Comparison of ENCODE assay signal across 31 cellular contexts in genomic region chr6:41181566-41181965, GRCh38. TPM values are rescaled to one million over a fixed set of nuclear protein-coding genes. Genes with fewer than 3 reads are reported as not detected.
DNase-seq lines count a peak whose midpoint lies in the region; ATAC-seq and TF ChIP-seq lines count a peak whose summit lies in the region.
"Had no signal": no experiment of that assay in that cellular context is flagged by ENCODE, and none has a peak within 500 bp of the region (broad histone marks: within the 10 kb centered on the region; RNA-seq: fewer than 3 reads in every experiment).

No MANE protein-coding gene starts in this region.

- H3K27ac Mint-ChIP-seq in activated CD8-positive, alpha-beta T cell treated with anti-CD3 and anti-CD28 coated beads, Interleukin-2, amount 10 ng/mL, durations not matched to agents 7 days and 5 days: peak overlapping the region; percentile 53
- no peak overlapping the region for H3K27ac Mint-ChIP-seq in activated CD8-positive, alpha-beta T cell treated with anti-CD3 and anti-CD28 coated beads for 36 hours
- no peak overlapping the region for H3K27ac Mint-ChIP-seq in osteocyte (ENCODE audit: unreplicated experiment)
- H3K27ac Mint-ChIP-seq: GM23338; natural killer cell treated with Interleukin-12 subunit alpha and Interleukin-12 subunit beta and Interleukin-15 and Interleukin-18, amount 100 ng/mL, for 72 hours had no signal

- POLR2A ChIA-PET in activated CD8-positive, alpha-beta T cell treated with anti-CD3 and anti-CD28 coated beads, Interleukin-2, amount 10 ng/mL, durations not matched to agents 7 days and 5 days (lab: Charles Lee): interaction anchor here (1.2 kb wide), 1 partner anchor 105 kb away, joined by 3 read pairs; no protein-coding TSS in a partner anchor
- POLR2A ChIA-PET in activated CD8-positive, alpha-beta T cell treated with anti-CD3 and anti-CD28 coated beads for 36 hours (lab: Charles Lee): no interaction called here

- no peaks in the 10 kb centered on the region for H3K4me1 ChIP-seq in RWPE2 (ENCODE audit: insufficient read depth, poor library complexity, severe bottlenecking)
- H3K4me1 ChIP-seq in right lobe of liver: no peaks in the 10 kb centered on the region
- H3K4me1 ChIP-seq: colonic mucosa, stomach had no signal

- no peak overlapping the region for H3K4me3 ChIP-seq in RWPE2 (ENCODE audit: severe bottlenecking)
- H3K4me3 ChIP-seq in epithelial cell of esophagus (ENCODE audit: low read length): no peak overlapping the region
- H3K4me3 ChIP-seq in right lobe of liver: no peak overlapping the region
- H3K4me3 ChIP-seq: colonic mucosa, GM23338, lower lobe of right lung, mucosa of descending colon, ovary, stomach had no signal

- H3K36me3 Mint-ChIP-seq in activated CD8-positive, alpha-beta T cell treated with anti-CD3 and anti-CD28 coated beads, Interleukin-2, amount 10 ng/mL, durations not matched to agents 7 days and 5 days (ENCODE audit: low read depth): no peaks in the 10 kb centered on the region
- no peaks in the 10 kb centered on the region for H3K36me3 Mint-ChIP-seq in activated CD8-positive, alpha-beta T cell treated with anti-CD3 and anti-CD28 coated beads for 36 hours (ENCODE audit: low read depth)
- H3K36me3 Mint-ChIP-seq in osteocyte (ENCODE audit: unreplicated experiment): no peaks in the 10 kb centered on the region
- H3K36me3 Mint-ChIP-seq: CD4-positive, CD25-positive, alpha-beta regulatory T cell; natural killer cell treated with Interleukin-12 subunit alpha and Interleukin-12 subunit beta and Interleukin-15 and Interleukin-18, amount 100 ng/mL, for 72 hours had no signal

- H3K4me1 Mint-ChIP-seq in activated CD8-positive, alpha-beta T cell treated with anti-CD3 and anti-CD28 coated beads, Interleukin-2, amount 10 ng/mL, durations not matched to agents 7 days and 5 days (ENCODE audit: low read depth): peaks cover 32% of the 10 kb centered on the region
- peaks cover 11% of the 10 kb centered on the region for H3K4me1 Mint-ChIP-seq in activated CD8-positive, alpha-beta T cell treated with anti-CD3 and anti-CD28 coated beads for 36 hours (ENCODE audit: low read depth)
- H3K4me1 Mint-ChIP-seq in osteocyte (ENCODE audit: unreplicated experiment): no peaks in the 10 kb centered on the region

- H3K36me3 ChIP-seq in RWPE2 (ENCODE audit: low read depth) (no peaks in the 10 kb centered on the region), right lobe of liver (no peaks in the 10 kb centered on the region)
- H3K36me3 ChIP-seq: colonic mucosa, lower lobe of right lung, ovary, stomach had no signal

- TF ChIP-seq CTCF in activated CD8-positive, alpha-beta T cell treated with anti-CD3 and anti-CD28 coated beads for 36 hours (IDR thresholded peaks at IDR 0.05): no peak
- TF ChIP-seq CTCF in RWPE2 (IDR thresholded peaks at IDR 0.05; ENCODE audit: poor library complexity, severe bottlenecking) (no peak), epithelial cell of esophagus (IDR thresholded peaks at IDR 0.05; ENCODE audit: insufficient read depth, low read depth, low read length, missing control alignments) (no peak), osteocyte (IDR thresholded peaks at IDR 0.05) (no peak), right lobe of liver (IDR thresholded peaks at IDR 0.05) (no peak)

- no peak overlapping the region for H3K27ac ChIP-seq in RWPE2 (ENCODE audit: poor library complexity, severe bottlenecking)
- H3K27ac ChIP-seq in right lobe of liver: no peak overlapping the region
- H3K27ac ChIP-seq: colonic mucosa, lower lobe of right lung, ovary, stomach had no signal

- WGBS in right lobe of liver (ENCODE audit: insufficient coverage, low coverage, low lambda C conversion rate, missing lambda C conversion rate): no CpG with 5 or more reads among the region's 1 CpG

- DNase-seq in activated CD8-positive, alpha-beta T cell treated with anti-CD3 and anti-CD28 coated beads, Interleukin-2, amount 10 ng/mL, durations not matched to agents 7 days and 5 days: no peak
- no peak for DNase-seq in activated CD8-positive, alpha-beta T cell treated with anti-CD3 and anti-CD28 coated beads for 36 hours
- DNase-seq in RWPE2 (ENCODE audit: low spot score): no peak
- DNase-seq in epithelial cell of esophagus (ENCODE audit: low read depth): peak; percentile 36
- peak; percentile 53 for DNase-seq in osteocyte (ENCODE audit: extremely low spot score, unreplicated experiment)
- DNase-seq in NCI-H2107 treated with DMSO at 0.1 percent for 48 hours (lab: John Stamatoyannopoulos, UW; ENCODE audit: unreplicated experiment): no peak
- no peak for DNase-seq in right lobe of liver
- DNase-seq: activated CD4-positive, alpha-beta T cell treated with anti-CD3 and anti-CD28 coated beads for 1 hour; activated gamma-delta T cell; lower lobe of right lung; ovary; retina had no signal

- no peak for TF ChIP-seq POLR2A in right lobe of liver (IDR thresholded peaks at IDR 0.05)

- no peak for ATAC-seq in activated CD8-positive, alpha-beta T cell treated with anti-CD3 and anti-CD28 coated beads, Interleukin-2, amount 10 ng/mL, durations not matched to agents 7 days and 5 days
- no peak for ATAC-seq in activated CD8-positive, alpha-beta T cell treated with anti-CD3 and anti-CD28 coated beads for 36 hours
- ATAC-seq in RWPE2 (ENCODE audit: low read depth) (peak; percentile 44; the same call in 2 of the 3 replicates), right lobe of liver (no peak), GM21390 (IDR thresholded peaks at IDR 0.05; ENCODE audit: unreplicated experiment) (no peak)

- H3K27me3 Mint-ChIP-seq in activated CD8-positive, alpha-beta T cell treated with anti-CD3 and anti-CD28 coated beads, Interleukin-2, amount 10 ng/mL, durations not matched to agents 7 days and 5 days (ENCODE audit: low read depth): peaks cover 14% of the 10 kb centered on the region
- H3K27me3 Mint-ChIP-seq in activated CD8-positive, alpha-beta T cell treated with anti-CD3 and anti-CD28 coated beads for 36 hours: no peaks in the 10 kb centered on the region
- peaks cover 43% of the 10 kb centered on the region for H3K27me3 Mint-ChIP-seq in osteocyte (ENCODE audit: unreplicated experiment)

- CTCF ChIA-PET in activated CD8-positive, alpha-beta T cell treated with anti-CD3 and anti-CD28 coated beads, Interleukin-2, amount 10 ng/mL, durations not matched to agents 7 days and 5 days (lab: Charles Lee): interaction anchor here (0.8 to 4.2 kb wide), 42 partner anchors 8 to 244 kb away, joined by 3 to 27 read pairs (median 6); partner anchors contain the start of genes NFYA, OARD1, TREML2 and TSPO2
- CTCF ChIA-PET in activated CD8-positive, alpha-beta T cell treated with anti-CD3 and anti-CD28 coated beads for 36 hours (lab: Charles Lee): interaction anchor here (0.9 to 3.9 kb wide), 20 partner anchors 10 to 139 kb away, joined by 3 to 21 read pairs (median 5); partner anchors contain the start of genes TREML1 and TREML2

- H3K9me3 ChIP-seq in RWPE2 (ENCODE audit: severe bottlenecking) (no peaks in the 10 kb centered on the region), right lobe of liver (no peaks in the 10 kb centered on the region)
- H3K9me3 ChIP-seq: colonic mucosa, lower lobe of right lung, mucosa of descending colon, ovary, stomach had no signal

- H3K27me3 ChIP-seq in RWPE2 (ENCODE audit: insufficient read depth, poor library complexity, severe bottlenecking) (no peaks in the 10 kb centered on the region), right lobe of liver (no peaks in the 10 kb centered on the region)
- H3K27me3 ChIP-seq: colonic mucosa, ovary had no signal

- no peaks in the 10 kb centered on the region for H3K9me3 Mint-ChIP-seq in activated CD8-positive, alpha-beta T cell treated with anti-CD3 and anti-CD28 coated beads, Interleukin-2, amount 10 ng/mL, durations not matched to agents 7 days and 5 days (ENCODE audit: insufficient read depth)
- no peaks in the 10 kb centered on the region for H3K9me3 Mint-ChIP-seq in activated CD8-positive, alpha-beta T cell treated with anti-CD3 and anti-CD28 coated beads for 36 hours
- no peaks in the 10 kb centered on the region for H3K9me3 Mint-ChIP-seq in osteocyte (ENCODE audit: unreplicated experiment)
- H3K9me3 Mint-ChIP-seq: CD4-positive, CD25-positive, alpha-beta regulatory T cell; effector memory CD8-positive, alpha-beta T cell; GM23338; natural killer cell treated with Interleukin-12 subunit alpha and Interleukin-12 subunit beta and Interleukin-15 and Interleukin-18, amount 100 ng/mL, for 72 hours had no signal

- no peak overlapping the region for H3K4me3 Mint-ChIP-seq in activated CD8-positive, alpha-beta T cell treated with anti-CD3 and anti-CD28 coated beads, Interleukin-2, amount 10 ng/mL, durations not matched to agents 7 days and 5 days
- H3K4me3 Mint-ChIP-seq in activated CD8-positive, alpha-beta T cell treated with anti-CD3 and anti-CD28 coated beads for 36 hours: no peak overlapping the region
- no peak overlapping the region for H3K4me3 Mint-ChIP-seq in osteocyte (ENCODE audit: unreplicated experiment)
- H3K4me3 Mint-ChIP-seq: CD4-positive, CD25-positive, alpha-beta regulatory T cell; effector memory CD8-positive, alpha-beta T cell; GM23338; natural killer cell treated with Interleukin-12 subunit alpha and Interleukin-12 subunit beta and Interleukin-15 and Interleukin-18, amount 100 ng/mL, for 72 hours had no signal

- intact Hi-C loops in activated CD8-positive, alpha-beta T cell treated with anti-CD3 and anti-CD28 coated beads for 36 hours (cut with micrococcal nuclease): loop anchor here (10.0 kb wide), 1 partner anchor 107 kb away; the partner anchor contains the start of genes NFYA and OARD1
- intact Hi-C loops in right lobe of liver (cut with DNase I): no loop called here

RNA-seq across cellular contexts. Expression of gene TREM2, which starts 18.6 kb away (rescaled TPM):
- not detected for total RNA-seq in activated CD8-positive, alpha-beta T cell treated with anti-CD3 and anti-CD28 coated beads, Interleukin-2, amount 10 ng/mL, durations not matched to agents 7 days and 5 days
- not detected for total RNA-seq in activated CD8-positive, alpha-beta T cell treated with anti-CD3 and anti-CD28 coated beads for 36 hours
- not detected in 2 replicates for total RNA-seq in osteocyte
- 1 to 10 TPM in 3 of 6 experiments, under 1 TPM in 3; 0.20 to 4.6 (median 2.3) TPM for total RNA-seq in right lobe of liver
- total RNA-seq: activated CD8-positive, alpha-beta memory T cell treated with anti-CD3 and anti-CD28 coated beads for 36 hours; astrocyte; CD4-positive, CD25-positive, alpha-beta regulatory T cell; Daoy; fibroblast of villous mesenchyme; GM23338; HT-29; kidney epithelial cell; M059J; natural killer cell treated with Interleukin-12 subunit alpha and Interleukin-12 subunit beta and Interleukin-15 and Interleukin-18, amount 100 ng/mL, for 72 hours; PC-3; T-helper 2 cell treated with Interferon-gamma antibody and Interleukin-4, amounts not matched to agents 100 ng/mL and 5 ng/mL, for 36 hours had no signal

RNA-seq across cellular contexts. Expression of gene TREML2, which starts 19.4 kb away (rescaled TPM):
- 10 to 100 TPM; 23.5 to 24.9 TPM for total RNA-seq in activated CD8-positive, alpha-beta T cell treated with anti-CD3 and anti-CD28 coated beads, Interleukin-2, amount 10 ng/mL, durations not matched to agents 7 days and 5 days
- total RNA-seq in activated CD8-positive, alpha-beta T cell treated with anti-CD3 and anti-CD28 coated beads for 36 hours: 1 to 10 TPM; 6.9 to 8.2 TPM
- total RNA-seq in osteocyte (not detected in 2 replicates), right lobe of liver (under 1 TPM in 4 of 6 experiments, not detected in 2; 0.06 to 0.20 (median 0.12) TPM)
- total RNA-seq: astrocyte, Daoy, fibroblast of villous mesenchyme, M059J, mucosa of descending colon, PC-3 had no signal

RNA-seq across cellular contexts. Expression of gene TREML1, which starts 27.4 kb away (rescaled TPM):
- total RNA-seq in activated CD8-positive, alpha-beta T cell treated with anti-CD3 and anti-CD28 coated beads, Interleukin-2, amount 10 ng/mL, durations not matched to agents 7 days and 5 days: not detected
- total RNA-seq in activated CD8-positive, alpha-beta T cell treated with anti-CD3 and anti-CD28 coated beads for 36 hours: not detected
- not detected in 2 replicates for total RNA-seq in osteocyte
- under 1 TPM in 3 of 6 experiments, not detected in 3; 0.43 to 0.62 (median 0.46) TPM for total RNA-seq in right lobe of liver
- total RNA-seq: activated CD8-positive, alpha-beta memory T cell treated with anti-CD3 and anti-CD28 coated beads for 36 hours; astrocyte; cardiac septum; colonic mucosa; Daoy; fibroblast of villous mesenchyme; GM23338; HT-29; kidney epithelial cell; M059J; natural killer cell treated with Interleukin-12 subunit alpha and Interleukin-12 subunit beta and Interleukin-15 and Interleukin-18, amount 100 ng/mL, for 72 hours; PC-3; stomach; T-helper 2 cell treated with Interferon-gamma antibody and Interleukin-4, amounts not matched to agents 100 ng/mL and 5 ng/mL, for 36 hours had no signal

RNA-seq across cellular contexts. Expression of gene TREML4, which starts 46.6 kb away (rescaled TPM):
- total RNA-seq in activated CD8-positive, alpha-beta T cell treated with anti-CD3 and anti-CD28 coated beads, Interleukin-2, amount 10 ng/mL, durations not matched to agents 7 days and 5 days: not detected
- not detected for total RNA-seq in activated CD8-positive, alpha-beta T cell treated with anti-CD3 and anti-CD28 coated beads for 36 hours
- total RNA-seq in osteocyte: not detected in 2 replicates
- under 1 TPM in 2 of 6 experiments, not detected in 4; 0.10 to 0.12 TPM for total RNA-seq in right lobe of liver
- total RNA-seq: activated CD8-positive, alpha-beta memory T cell treated with anti-CD3 and anti-CD28 coated beads for 36 hours; astrocyte; cardiac septum; CD4-positive, CD25-positive, alpha-beta regulatory T cell; colonic mucosa; Daoy; esophagus mucosa; fibroblast of villous mesenchyme; GM23338; HT-29; kidney epithelial cell; lower lobe of right lung; M059J; mucosa of descending colon; natural killer cell treated with Interleukin-12 subunit alpha and Interleukin-12 subunit beta and Interleukin-15 and Interleukin-18, amount 100 ng/mL, for 72 hours; ovary; PC-3; stomach; T-helper 2 cell treated with Interferon-gamma antibody and Interleukin-4, amounts not matched to agents 100 ng/mL and 5 ng/mL, for 36 hours had no signal

Comparison
In these comparisons a context has a peak if more than half of its experiments do, and no peak if none do; other contexts are left out.
1. DNase-seq: peak in epithelial cell of esophagus (single experiment) and osteocyte (single experiment); none in activated CD8-positive, alpha-beta T cell treated with anti-CD3 and anti-CD28 coated beads, Interleukin-2, amount 10 ng/mL, durations not matched to agents 7 days and 5 days (single experiment), activated CD8-positive, alpha-beta T cell treated with anti-CD3 and anti-CD28 coated beads for 36 hours (single experiment), RWPE2 (single experiment), NCI-H2107 treated with DMSO at 0.1 percent for 48 hours (single experiment) and right lobe of liver (0 of 3).